ENCODE assay signal across 16 cellular contexts in the genomic region with DNA sequence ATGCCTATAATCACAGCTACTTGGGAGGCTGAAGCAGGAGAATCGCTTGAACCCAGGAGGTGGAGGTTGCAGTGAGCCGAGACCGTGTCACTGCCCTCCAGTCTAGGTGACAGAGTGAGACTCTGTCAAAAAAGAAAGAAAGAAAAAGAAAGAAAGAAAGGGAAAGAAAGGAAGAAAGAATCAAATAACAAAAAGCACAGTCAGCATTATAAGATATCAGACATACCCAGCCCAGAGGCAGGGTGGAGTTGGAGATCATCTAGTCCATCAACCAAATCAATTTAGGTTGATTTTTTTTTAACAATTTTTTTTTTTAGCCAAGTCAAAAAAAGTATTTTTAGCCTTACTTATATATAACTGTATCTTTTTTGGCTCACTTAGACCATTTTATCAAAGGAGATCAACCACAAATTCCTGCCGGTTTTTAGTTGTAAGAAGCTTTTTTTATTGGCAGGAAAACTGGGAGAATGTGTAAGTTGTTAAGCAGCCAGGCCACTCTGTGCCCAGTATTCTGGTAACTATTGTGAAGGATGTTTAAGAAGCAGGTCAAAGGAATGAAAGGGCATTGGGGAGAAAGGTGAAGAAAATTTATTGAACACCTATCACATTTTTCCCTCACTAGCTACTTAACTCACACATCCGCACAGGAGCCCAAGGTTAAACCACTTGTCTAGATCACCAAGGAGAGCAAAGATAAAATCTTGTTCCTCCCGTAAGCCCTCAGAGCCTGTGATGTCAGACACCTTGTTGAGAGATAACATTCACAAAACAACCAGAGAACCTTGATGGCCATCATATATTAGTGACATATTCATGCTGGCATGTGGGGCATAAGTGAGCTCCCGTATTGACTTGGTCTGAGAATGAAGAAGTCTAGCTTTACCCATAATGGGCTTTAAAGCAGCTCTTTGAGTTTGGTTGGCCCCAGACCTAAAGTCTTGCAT.
DNase-seq lines count a peak whose midpoint lies in the region; ATAC-seq, FAIRE-seq and TF ChIP-seq lines count a peak whose summit lies in the region.
"Had no signal": no experiment of that assay in that cellular context is flagged by ENCODE, and none has a peak within 500 bp of the region (broad histone marks: within the 10 kb centered on the region; RNA-seq: fewer than 3 reads in every experiment).

No MANE protein-coding gene starts in this region.

- no peak overlapping the region for H2BK5ac ChIP-seq in trophoblast cell (ENCODE audit: low read depth, low read length, poor library complexity)

- WGBS in A549 (ENCODE audit: missing lambda C conversion rate), result 90% methylated on average over 7 of the region's 7 CpGs
- WGBS in esophagus muscularis mucosa, result 75% methylated on average over 7 of the region's 7 CpGs
- no CpG with 5 or more reads among the region's 7 CpGs for WGBS in trophoblast cell (ENCODE audit: extremely low coverage, insufficient coverage, insufficient read length)

- H3K36me3 Mint-ChIP-seq in Caco-2 (ENCODE audit: insufficient read depth, unreplicated experiment), result no peaks in the 10 kb centered on the region

- H3K4ac ChIP-seq in trophoblast cell (ENCODE audit: low read depth, low read length), result no peak overlapping the region

- H3K18ac ChIP-seq in trophoblast cell (ENCODE audit: low read length), result no peak overlapping the region

- TF ChIP-seq RAD21 in A549 (conservative IDR thresholded peaks at IDR 0.05 in 1 of 2, IDR thresholded peaks at IDR 0.05 in 1 of 2), result no peak

- no peak for FAIRE-seq in A549 (lab: Jason Lieb, UNC)
- FAIRE-seq: urothelium cell line had no signal

- H3K9me3 ChIP-seq in A549 (no peaks in the 10 kb centered on the region), esophagus muscularis mucosa (no peaks in the 10 kb centered on the region), trophoblast cell (ENCODE audit: insufficient read depth, low read depth, low read length) (peaks cover 2% of the 10 kb centered on the region), Caco-2 (no peaks in the 10 kb centered on the region), left lung (no peaks in the 10 kb centered on the region)

- no peak overlapping the region for H4K12ac ChIP-seq in trophoblast cell (ENCODE audit: low read depth, low read length)

- no peak overlapping the region for H2BK120ac ChIP-seq in trophoblast cell (ENCODE audit: insufficient read depth, low read length, poor library complexity)

- TF ChIP-seq POLR2A in A549 (IDR thresholded peaks at IDR 0.05; ENCODE audit: low read length) (no peak), esophagus muscularis mucosa (IDR thresholded peaks at IDR 0.05; ENCODE audit: low read depth) (no peak)

- BruUV-seq in Caco-2 (replicated peaks; lab: Mats Ljungman, UMichigan), result no TSS peak

- no peak overlapping the region for H2AFZ ChIP-seq in trophoblast cell (ENCODE audit: insufficient read depth, low read length, poor library complexity)

- H3K27ac Mint-ChIP-seq in Caco-2 (ENCODE audit: unreplicated experiment), result no peak overlapping the region
- H3K27ac Mint-ChIP-seq: activated CD4-positive, alpha-beta T cell treated with anti-CD3 and anti-CD28 coated beads, Interleukin-2, amount 10 ng/mL, durations not matched to agents 24 days and 14 days; activated T-helper 17 cell treated with anti-CD3 and anti-CD28 coated beads, Interleukin-2, amount 50 U/mL, for 72 hours had no signal

- no peak for TF ChIP-seq CTCF in A549 (IDR thresholded peaks at IDR 0.05)
- no peak for TF ChIP-seq CTCF in esophagus muscularis mucosa (IDR thresholded peaks at IDR 0.05)
- no peak for TF ChIP-seq CTCF in Caco-2 (IDR thresholded peaks at IDR 0.05; ENCODE audit: insufficient read depth in 1 of 2, low read depth in 1 of 2, low read length in 1 of 2, severe bottlenecking in 1 of 2, unreplicated experiment in 1 of 2)
- TF ChIP-seq CTCF in left lung (IDR thresholded peaks at IDR 0.05), result no peak

- peaks cover 0 to 3% (median 0%) of the 10 kb centered on the region in 4 donors for H3K36me3 ChIP-seq in esophagus muscularis mucosa
- peaks cover 0 to 10% of the 10 kb centered on the region in 2 experiments for H3K36me3 ChIP-seq in trophoblast cell (ENCODE audit: control insufficient read depth in 1 of 2, insufficient read depth in 2 of 2, low read length in 2 of 2)
- no peaks in the 10 kb centered on the region for H3K36me3 ChIP-seq in Caco-2 (ENCODE audit: control insufficient read depth, insufficient read depth, low read length)
- H3K36me3 ChIP-seq in left lung, result no peaks in the 10 kb centered on the region

- H3K27me3 ChIP-seq in esophagus muscularis mucosa (no peaks in the 10 kb centered on the region), trophoblast cell (ENCODE audit: insufficient read depth, low read length) (no peaks in the 10 kb centered on the region), Caco-2 (replicated peaks; ENCODE audit: control insufficient read depth, insufficient read depth, low read length) (no peaks in the 10 kb centered on the region), left lung (peaks cover 0 to 12% of the 10 kb centered on the region in 2 donors)

- no peak overlapping the region for H3K9ac ChIP-seq in trophoblast cell (ENCODE audit: low read length)

- peaks cover 11% of the 10 kb centered on the region for H3K79me1 ChIP-seq in trophoblast cell (ENCODE audit: low read length)

- no peak overlapping the region for H3K23ac ChIP-seq in trophoblast cell (ENCODE audit: low read length)

- no peaks in the 10 kb centered on the region for H3K9me3 Mint-ChIP-seq in Caco-2 (ENCODE audit: unreplicated experiment)
- H3K9me3 Mint-ChIP-seq: activated CD4-positive, alpha-beta T cell treated with anti-CD3 and anti-CD28 coated beads, Interleukin-2, amount 10 ng/mL, durations not matched to agents 24 days and 14 days; activated T-helper 17 cell treated with anti-CD3 and anti-CD28 coated beads, Interleukin-2, amount 50 U/mL, for 72 hours had no signal

- DNase-seq in A549 (ENCODE audit: low read depth in 1 of 2, low spot score in 1 of 2), result no peak
- DNase-seq in RPMI7951 (ENCODE audit: low read depth), result peak; percentile 80
- no peak for DNase-seq in esophagus muscularis mucosa (ENCODE audit: extremely low spot score)
- DNase-seq in trophoblast cell, result peak; percentile 95 to 99
- no peak for DNase-seq in Caco-2
- no peak for DNase-seq in left lung
- no peak for DNase-seq in DMS 273 (lab: John Stamatoyannopoulos, UW; ENCODE audit: unreplicated experiment)
- DNase-seq: activated CD4-positive, alpha-beta T cell treated with anti-CD3 and anti-CD28 coated beads, Interleukin-2, amount 10 ng/mL, durations not matched to agents 24 days and 14 days; cortex of kidney; DND-41; KBM-7; NCI-H1930; retina had no signal

- no peak overlapping the region for H3K14ac ChIP-seq in trophoblast cell (ENCODE audit: low read length)

- H2AK5ac ChIP-seq in trophoblast cell (ENCODE audit: low read length), result no peak overlapping the region

- H4K91ac ChIP-seq in trophoblast cell (ENCODE audit: low read depth, low read length), result peak overlapping the region; percentile 28

- no peak overlapping the region for H3K4me2 ChIP-seq in A549
- H3K4me2 ChIP-seq in trophoblast cell (ENCODE audit: low read length), result no peak overlapping the region

- H2BK12ac ChIP-seq in trophoblast cell (ENCODE audit: low read length), result no peak overlapping the region

- no peaks in the 10 kb centered on the region for H3K27me3 Mint-ChIP-seq in Caco-2 (ENCODE audit: insufficient read depth, unreplicated experiment)

- H3K4me1 Mint-ChIP-seq in Caco-2 (ENCODE audit: low read depth, unreplicated experiment), result no peaks in the 10 kb centered on the region
- H3K4me1 Mint-ChIP-seq: activated CD4-positive, alpha-beta T cell treated with anti-CD3 and anti-CD28 coated beads, Interleukin-2, amount 10 ng/mL, durations not matched to agents 24 days and 14 days; activated T-helper 17 cell treated with anti-CD3 and anti-CD28 coated beads, Interleukin-2, amount 50 U/mL, for 72 hours had no signal

- H3K4me3 Mint-ChIP-seq in Caco-2 (ENCODE audit: unreplicated experiment), result no peak overlapping the region
- H3K4me3 Mint-ChIP-seq: activated CD4-positive, alpha-beta T cell treated with anti-CD3 and anti-CD28 coated beads, Interleukin-2, amount 10 ng/mL, durations not matched to agents 24 days and 14 days; activated T-helper 17 cell treated with anti-CD3 and anti-CD28 coated beads, Interleukin-2, amount 50 U/mL, for 72 hours had no signal

- H3K27ac ChIP-seq in A549 (peak overlapping the region in 1 of 2 experiments; percentile 34; a peak in 1 of 6 replicates), esophagus muscularis mucosa (replicated peaks in 1 of 4) (peak overlapping the region; percentile 87 to 95 (median 91)), trophoblast cell (ENCODE audit: low read depth, low read length) (no peak overlapping the region), left lung (peak overlapping the region in 1 of 2 donors; percentile 71)

- H3K4me1 ChIP-seq in A549 (peaks cover 29% of the 10 kb centered on the region), esophagus muscularis mucosa (peaks cover 62 to 97% (median 95%) of the 10 kb centered on the region in 4 donors), trophoblast cell (ENCODE audit: control insufficient read depth in 1 of 2, insufficient read depth in 2 of 2, low read length in 2 of 2) (peaks cover 5 to 17% of the 10 kb centered on the region in 2 experiments), Caco-2 (peaks cover 6% of the 10 kb centered on the region; the same call in 1 of the 2 replicates), left lung (peaks cover 5 to 6% of the 10 kb centered on the region in 2 donors)

- TF ChIP-seq EP300 in A549 (IDR thresholded peaks at IDR 0.05) (no peak), esophagus muscularis mucosa (IDR thresholded peaks at IDR 0.05) (no peak)

- H3K4me3 ChIP-seq in A549, result no peak overlapping the region
- H3K4me3 ChIP-seq in esophagus muscularis mucosa, result no peak overlapping the region
- no peak overlapping the region for H3K4me3 ChIP-seq in trophoblast cell (ENCODE audit: low read depth, low read length)
- H3K4me3 ChIP-seq in Caco-2 (ENCODE audit: low read depth, low read length), result no peak overlapping the region
- no peak overlapping the region for H3K4me3 ChIP-seq in left lung

- H4K8ac ChIP-seq in trophoblast cell (ENCODE audit: low read depth, low read length), result no peak overlapping the region

- CTCF ChIA-PET in A549 (lab: Yijun Ruan, JAX) (interaction anchor here (0.6 to 2.4 kb wide), 3 partner anchors 13 to 156 kb away, joined by 3 to 7 read pairs (median 4); no protein-coding TSS in a partner anchor), Caco-2 (lab: Charles Lee) (no interaction called here)

- H3K79me2 ChIP-seq in trophoblast cell (ENCODE audit: control insufficient read depth, insufficient read depth, low read length, poor library complexity), result no peaks in the 10 kb centered on the region

- POLR2A ChIA-PET in A549 (lab: Yijun Ruan, JAX), result no interaction called here
- POLR2A ChIA-PET in Caco-2 (lab: Charles Lee), result no interaction called here

- intact Hi-C loops in esophagus muscularis mucosa (cut with DNase I), result loop anchor here (5.0 kb wide), 1 partner anchor 52 kb away; no protein-coding TSS in a partner anchor
- intact Hi-C loops in Caco-2 (cut with micrococcal nuclease; ENCODE audit: unreplicated experiment), result no loop called here
- intact Hi-C loops in left lung (cut with DNase I), result no loop called here

- ATAC-seq in A549, result no peak
- ATAC-seq in left lung, result no peak
- no peak for ATAC-seq in GM18511 (IDR thresholded peaks at IDR 0.05; ENCODE audit: unreplicated experiment)
- ATAC-seq: activated T-helper 17 cell treated with anti-CD3 and anti-CD28 coated beads, Interleukin-2, amount 50 U/mL, for 72 hours had no signal

TF ChIP-seq in A549, 52 proteins besides CTCF, POLR2A, EP300 and RAD21 (continues in another document):
- TF ChIP-seq ZFP36 (IDR thresholded peaks at IDR 0.05; ENCODE audit: borderline replicate concordance, partially characterized antibody), result no peak

Comparison
In these comparisons a context has a peak if more than half of its experiments do, and no peak if none do; other contexts are left out.
1. DNase-seq: peak in RPMI7951 (single experiment) and trophoblast cell (2 of 2); none in A549 (0 of 2), esophagus muscularis mucosa (single experiment), Caco-2 (0 of 2), left lung (0 of 2) and DMS 273 (single experiment).